Comparison of ENCODE assay signal across 27 cellular contexts in genomic region chr3:125194061-125194848, GRCh38. TPM values are rescaled to one million over a fixed set of nuclear protein-coding genes. Genes with fewer than 3 reads are reported as not detected.
A peak's percentile ranks its signal among the peaks of the same experiment; 100 is the strongest.
DNase-seq lines count a peak whose midpoint lies in the region; ATAC-seq lines count a peak whose summit lies in the region.
"Had no signal": no experiment of that assay in that cellular context is flagged by ENCODE, and none has a peak within 500 bp of the region (broad histone marks: within the 10 kb centered on the region; RNA-seq: fewer than 3 reads in every experiment).

No MANE protein-coding gene starts in this region.

- peaks cover 2% of the 10 kb centered on the region in 2 donors for H3K27me3 Mint-ChIP-seq in CD4-positive, alpha-beta memory T cell

- no peak overlapping the region for H3K27ac ChIP-seq in CD4-positive, alpha-beta memory T cell (ENCODE audit: low read depth, low read length)
- H3K27ac ChIP-seq: A549, brain microvascular endothelial cell, pancreas, PC-9, vagina had no signal

- POLR2A ChIA-PET in CD4-positive, alpha-beta memory T cell (lab: Charles Lee; ENCODE audit: partially characterized antibody), result no interaction called here

- no peak overlapping the region for H3K9ac ChIP-seq in adipocyte (ENCODE audit: low read length)

- no peak overlapping the region for H3K4me3 Mint-ChIP-seq in CD4-positive, alpha-beta memory T cell
- H3K4me3 Mint-ChIP-seq: activated T-cell treated with anti-CD3 and anti-CD28 coated beads, Interleukin-2, amount 50 U/mL, for 24 hours; CD8-positive, alpha-beta T cell; stimulated activated naive CD8-positive, alpha-beta T cell treated with anti-CD3 and anti-CD28 coated beads, Interleukin-15, Interleukin-2, amounts not matched to agents 100 ng/mL and 50 ng/mL, for 24 hours had no signal

- no peak overlapping the region for H3K27ac Mint-ChIP-seq in CD4-positive, alpha-beta memory T cell
- H3K27ac Mint-ChIP-seq: activated T-cell treated with anti-CD3 and anti-CD28 coated beads, Interleukin-2, amount 50 U/mL, for 24 hours; CD8-positive, alpha-beta T cell; stimulated activated naive CD8-positive, alpha-beta T cell treated with anti-CD3 and anti-CD28 coated beads, Interleukin-15, Interleukin-2, amounts not matched to agents 100 ng/mL and 50 ng/mL, for 24 hours had no signal

- intact Hi-C loops in CD4-positive, alpha-beta memory T cell (cut with micrococcal nuclease), result no loop called here

- ATAC-seq in HG02678 (IDR thresholded peaks at IDR 0.05; ENCODE audit: unreplicated experiment), result no peak
- ATAC-seq: A549; CD8-positive, alpha-beta T cell had no signal

- H3K9me3 ChIP-seq in adipocyte (ENCODE audit: control insufficient read depth, low read length), result no peaks in the 10 kb centered on the region
- no peaks in the 10 kb centered on the region for H3K9me3 ChIP-seq in CD4-positive, alpha-beta memory T cell (ENCODE audit: control insufficient read depth in 1 of 2, low read length in 2 of 2)
- H3K9me3 ChIP-seq: A549, esophagus squamous epithelium, pancreas, vagina had no signal

- no peaks in the 10 kb centered on the region for H3K36me3 Mint-ChIP-seq in CD4-positive, alpha-beta memory T cell
- H3K36me3 Mint-ChIP-seq: CD8-positive, alpha-beta T cell had no signal

- H3K27me3 ChIP-seq in adipocyte (replicated peaks; ENCODE audit: control insufficient read depth, insufficient read depth, low read length), result no peaks in the 10 kb centered on the region
- no peaks in the 10 kb centered on the region for H3K27me3 ChIP-seq in CD4-positive, alpha-beta memory T cell (ENCODE audit: insufficient read depth, low read length)
- H3K27me3 ChIP-seq: brain microvascular endothelial cell, esophagus squamous epithelium, pancreas, vagina had no signal

- no peaks in the 10 kb centered on the region for H3K9me3 Mint-ChIP-seq in CD4-positive, alpha-beta memory T cell
- H3K9me3 Mint-ChIP-seq: activated T-cell treated with anti-CD3 and anti-CD28 coated beads, Interleukin-2, amount 50 U/mL, for 24 hours; CD8-positive, alpha-beta T cell; stimulated activated naive CD8-positive, alpha-beta T cell treated with anti-CD3 and anti-CD28 coated beads, Interleukin-15, Interleukin-2, amounts not matched to agents 100 ng/mL and 50 ng/mL, for 24 hours had no signal

- no peaks in the 10 kb centered on the region for H3K36me3 ChIP-seq in adipocyte (ENCODE audit: control insufficient read depth, insufficient read depth, low read length, severe bottlenecking)
- H3K36me3 ChIP-seq in CD4-positive, alpha-beta memory T cell (ENCODE audit: insufficient read depth, low read length), result no peaks in the 10 kb centered on the region
- H3K36me3 ChIP-seq: brain microvascular endothelial cell, HAP-1, vagina had no signal

- no peaks in the 10 kb centered on the region for H3K4me1 Mint-ChIP-seq in CD4-positive, alpha-beta memory T cell

- H3K4me1 ChIP-seq in adipocyte (ENCODE audit: control insufficient read depth, insufficient read depth, low read length), result peaks cover 5% of the 10 kb centered on the region
- H3K4me1 ChIP-seq in CD4-positive, alpha-beta memory T cell (ENCODE audit: insufficient read depth, low read length), result no peaks in the 10 kb centered on the region
- H3K4me1 ChIP-seq: A549, HAP-1, pancreas had no signal

- CTCF ChIA-PET in CD4-positive, alpha-beta memory T cell (lab: Charles Lee; ENCODE audit: partially characterized antibody), result no interaction called here

- DNase-seq in NCI-H82 (lab: John Stamatoyannopoulos, UW) (peak; percentile 13), NCI-H82 treated with DMSO at 0.1 percent for 48 hours (lab: John Stamatoyannopoulos, UW; ENCODE audit: unreplicated experiment) (no peak), adipocyte (ENCODE audit: low read depth) (peak; percentile 30), fibroblast of peridontal ligament (ENCODE audit: extremely low read depth) (peak; percentile 25), DMS 273 treated with DMSO at 0.1 percent for 48 hours (lab: John Stamatoyannopoulos, UW) (no peak), NCI-H2196 (lab: John Stamatoyannopoulos, UW; ENCODE audit: unreplicated experiment) (no peak)
- no peak for DNase-seq in CD4-positive, alpha-beta memory T cell
- DNase-seq: activated CD4-positive, alpha-beta T cell treated with anti-CD3 and anti-CD28 coated beads for 4 hours; activated CD8-positive, alpha-beta memory T cell treated with anti-CD3 and anti-CD28 coated beads for 24 hours; activated gamma-delta T cell; activated T-cell treated with anti-CD3 and anti-CD28 coated beads, Interleukin-2, amount 50 U/mL, for 24 hours; CD8-positive, alpha-beta T cell; effector CD8-positive, alpha-beta T cell; esophagus squamous epithelium; NCI-H1417; NCI-H2081 treated with DMSO at 0.1 percent for 48 hours; NCI-H510A; pancreas; PC-9; SIG-M5; small intestine had no signal

- H3K4me3 ChIP-seq in adipocyte (ENCODE audit: low read length), result no peak overlapping the region
- no peak overlapping the region for H3K4me3 ChIP-seq in CD4-positive, alpha-beta memory T cell (ENCODE audit: low read length in 2 of 2)
- H3K4me3 ChIP-seq: A549, esophagus squamous epithelium, HAP-1, pancreas, PC-9, vagina had no signal

RNA-seq across cellular contexts. Expression of gene SLC12A8, which starts 18.3 kb away (rescaled TPM):
- not detected for total RNA-seq in CD4-positive, alpha-beta memory T cell
- not detected for polyA plus RNA-seq in CD4-positive, alpha-beta memory T cell
- total RNA-seq: CD8-positive, alpha-beta T cell had no signal

Comparison
In these comparisons a context has a peak if more than half of its experiments do, and no peak if none do; other contexts are left out.
1. DNase-seq: peak in NCI-H82 (single experiment), adipocyte (single experiment) and fibroblast of peridontal ligament (single experiment); none in NCI-H82 treated with DMSO at 0.1 percent for 48 hours (single experiment), CD4-positive, alpha-beta memory T cell (0 of 5), DMS 273 treated with DMSO at 0.1 percent for 48 hours (single experiment) and NCI-H2196 (single experiment).